Comparison of ENCODE assay signal across 35 cellular contexts in genomic region chr13:49323344-49323743, GRCh38.
"Had no signal": no experiment of that assay in that cellular context is flagged by ENCODE, and none has a peak within 500 bp of the region (broad histone marks: within the 10 kb centered on the region; RNA-seq: fewer than 3 reads in every experiment).

No MANE protein-coding gene starts in this region.

- H3K36me3 ChIP-seq: MG63 had no signal

- H3K9me3 ChIP-seq: MG63 had no signal

- H3K4me2 ChIP-seq: KMS-11 had no signal

- H3K4me3 ChIP-seq: MG63 had no signal

- DNase-seq: Karpas-422, Kasumi-1, MG63, MM.1S, MV-4-11, NCI-H1048, NCI-H1092, NCI-H1092 treated with DMSO at 0.1 percent for 48 hours, NCI-H1105, NCI-H1105 treated with DMSO at 0.1 percent for 48 hours, NCI-H1417, NCI-H1417 treated with DMSO at 0.1 percent for 48 hours, NCI-H1436, NCI-H1436 treated with DMSO at 0.1 percent for 48 hours, NCI-H146, NCI-H1694, NCI-H1694 treated with DMSO at 0.1 percent for 48 hours, NCI-H187, NCI-H187 treated with DMSO at 0.1 percent for 48 hours, NCI-H1930, NCI-H2029, NCI-H2029 treated with DMSO at 0.1 percent for 48 hours, NCI-H2081, NCI-H2081 treated with DMSO at 0.1 percent for 48 hours, NCI-H2107, NCI-H2171, NCI-H2171 treated with DMSO at 0.1 percent for 48 hours, NCI-H2227 treated with DMSO at 0.1 percent for 48 hours, NCI-H226, NCI-H345, NCI-H446, NCI-H446 treated with DMSO at 0.1 percent for 48 hours, NCI-H510A, NCI-H510A treated with DMSO at 0.1 percent for 48 hours had no signal

- H3K27me3 ChIP-seq: MG63 had no signal

- H3K9ac ChIP-seq: KMS-11 had no signal

- H3K27ac ChIP-seq: KMS-11 had no signal
